Comparison of ENCODE assay signal across 1 cellular context in genomic region chr12:68432622-68433021, GRCh38.
TF ChIP-seq lines count a peak whose summit lies in the region.

No MANE protein-coding gene starts in this region.

TF ChIP-seq in K562, 482 proteins besides CTCF, POLR2A, EP300 and RAD21 (continued from another document):
- TF ChIP-seq ZBTB40 (IDR thresholded peaks at IDR 0.05) (no peak), ZBTB40 (CRISPR knock-in tag; IDR thresholded peaks at IDR 0.05) (no peak), ZBTB34 (CRISPR knock-in tag; IDR thresholded peaks at IDR 0.05) (no peak), ZNF76 (CRISPR knock-in tag; IDR thresholded peaks at IDR 0.05; ENCODE audit: borderline replicate concordance) (no peak), HMBOX1 (IDR thresholded peaks at IDR 0.05) (no peak), IRF9 (tag; IDR thresholded peaks at IDR 0.05) (no peak)
